Comparison of ENCODE assay signal across 9 cellular contexts in genomic region chr21:44353200-44353970, GRCh38. TPM values are rescaled to one million over a fixed set of nuclear protein-coding genes. Genes with fewer than 3 reads are reported as not detected.
DNase-seq lines count a peak whose midpoint lies in the region; ATAC-seq, FAIRE-seq and TF ChIP-seq lines count a peak whose summit lies in the region.
"Had no signal": no experiment of that assay in that cellular context is flagged by ENCODE, and none has a peak within 500 bp of the region (broad histone marks: within the 10 kb centered on the region; RNA-seq: fewer than 3 reads in every experiment).

Gene TRPM2 (plus strand): TSS chr21:44353621. CDS start chr21:44353701, 80 bp downstream.

- CTCF ChIA-PET in GM12878 (lab: Yijun Ruan, JAX): no interaction called here

- no peaks in the 10 kb centered on the region; the same call in 2 of the 3 replicates for H3K9me3 ChIP-seq in GM12878 (replicated peaks; ENCODE audit: control insufficient read depth, insufficient read depth, low read length)
- H3K9me3 ChIP-seq: uterus had no signal

- H3K4me1 ChIP-seq in GM12878 (ENCODE audit: control insufficient read depth, insufficient read depth, low read length): peaks cover 22% of the 10 kb centered on the region
- H3K4me1 ChIP-seq: uterus had no signal

- peak within 1 kb of the TSS; percentile 46 for H3K9ac ChIP-seq in GM12878 (ENCODE audit: control insufficient read depth, insufficient read depth, low read length)

- peak within 1 kb of the TSS; percentile 49 for H3K4me2 ChIP-seq in GM12878 (ENCODE audit: control insufficient read depth, insufficient read depth)

- no peaks in the 10 kb centered on the region for H3K9me3 Mint-ChIP-seq in natural killer cell treated with Interleukin-12 subunit alpha and Interleukin-12 subunit beta and Interleukin-15 and Interleukin-18, amount 100 ng/mL, for 72 hours
- no peaks in the 10 kb centered on the region for H3K9me3 Mint-ChIP-seq in chondrocyte (ENCODE audit: low read depth)

- peaks cover 38 to 50% of the 10 kb centered on the region in 2 donors for H3K4me1 Mint-ChIP-seq in natural killer cell treated with Interleukin-12 subunit alpha and Interleukin-12 subunit beta and Interleukin-15 and Interleukin-18, amount 100 ng/mL, for 72 hours (ENCODE audit: low read depth in 2 of 2)
- H3K4me1 Mint-ChIP-seq in chondrocyte (ENCODE audit: low read depth): no peaks in the 10 kb centered on the region

- TF ChIP-seq EP300 in GM12878 (IDR thresholded peaks at IDR 0.05; ENCODE audit: borderline replicate concordance in 1 of 2, control insufficient read depth in 1 of 2, low read depth in 2 of 2, low read length in 2 of 2): no peak

- H3K79me2 ChIP-seq in GM12878 (ENCODE audit: control insufficient read depth, insufficient read depth, low read length): peaks cover 15% of the 10 kb centered on the region

- no peaks in the 10 kb centered on the region for H4K20me1 ChIP-seq in GM12878 (ENCODE audit: control insufficient read depth, insufficient read depth)

- H3K36me3 ChIP-seq in GM12878 (ENCODE audit: control insufficient read depth in 2 of 2, insufficient read depth in 2 of 2, low read length in 1 of 2): peaks cover 0 to 5% of the 10 kb centered on the region in 2 experiments; a peak in 1 of 4 replicates
- H3K36me3 ChIP-seq: uterus had no signal

- H3K27ac Mint-ChIP-seq in natural killer cell treated with Interleukin-12 subunit alpha and Interleukin-12 subunit beta and Interleukin-15 and Interleukin-18, amount 100 ng/mL, for 72 hours: peak within 1 kb of the TSS; percentile 87 to 91
- H3K27ac Mint-ChIP-seq in chondrocyte (ENCODE audit: unreplicated experiment): no peak within 1 kb of the TSS

- peak; percentile 96 for FAIRE-seq in GM12878 (lab: Jason Lieb, UNC)

- H3K27ac ChIP-seq in GM12878 (ENCODE audit: control insufficient read depth, insufficient read depth): peak within 1 kb of the TSS; percentile 68

- TF ChIP-seq POLR2A in GM19099 (IDR thresholded peaks at IDR 0.05; ENCODE audit: extremely low read depth, insufficient read length, low read depth) (peak; percentile 68), GM12878 (IDR thresholded peaks at IDR 0.05; ENCODE audit: low read depth, low read length) (0 out of 2 replicates have a peak, but pooled peaks have one; percentile 45)

- no TSS peak for BruUV-seq in GM12878 (replicated peaks; lab: Mats Ljungman, UMichigan)

- DNase-seq in NCI-H2107 treated with DMSO at 0.1 percent for 48 hours (lab: John Stamatoyannopoulos, UW; ENCODE audit: unreplicated experiment) (peak; percentile 51), GM12878 (ENCODE audit: low read depth, low spot score) (no peak), chondrocyte (ENCODE audit: low spot score) (no peak)
- no peak for DNase-seq in natural killer cell treated with Interleukin-12 subunit alpha and Interleukin-12 subunit beta and Interleukin-15 and Interleukin-18, amount 100 ng/mL, for 72 hours (ENCODE audit: low spot score)
- DNase-seq in stimulated activated CD4-positive, alpha-beta T cell treated with anti-CD3 and anti-CD28 coated beads, Interleukin-4, amount 100 ng/mL, for 4 hours: no peak
- no peak for DNase-seq in activated CD4-positive, CD25-positive, alpha-beta regulatory T cell treated with anti-CD3 and anti-CD28 coated beads, Interleukin-2, amount 50 U/mL, for 72 hours

- TF ChIP-seq RAD21 in GM12878 (IDR thresholded peaks at IDR 0.05; ENCODE audit: insufficient read depth, low read depth, low read length): no peak

- 31% methylated on average over 21 of the region's 21 CpGs for WGBS in GM12878 (ENCODE audit: insufficient coverage, insufficient replicate concordance, low lambda C conversion rate, missing lambda C conversion rate)

- in situ Hi-C loops in GM12878 (cut with MboI): loop anchor here (5.0 kb wide), 1 partner anchor 74 kb away; no protein-coding TSS in a partner anchor

- 0 out of 2 replicates have a peak within 1 kb of the TSS, but pooled peaks have one; percentile 23 for H2AFZ ChIP-seq in GM12878 (ENCODE audit: control insufficient read depth, low read depth, low read length)

- H3K27me3 Mint-ChIP-seq in natural killer cell treated with Interleukin-12 subunit alpha and Interleukin-12 subunit beta and Interleukin-15 and Interleukin-18, amount 100 ng/mL, for 72 hours: peaks cover 0 to 2% of the 10 kb centered on the region in 2 donors
- peaks cover 21% of the 10 kb centered on the region for H3K27me3 Mint-ChIP-seq in chondrocyte (ENCODE audit: low read depth)

- H3K4me3 ChIP-seq in GM12878: peak within 1 kb of the TSS; percentile 65; the same call in 1 of the 2 replicates
- H3K4me3 ChIP-seq: uterus had no signal

- SMC1A ChIA-PET in GM12878 (lab: Charles Lee; ENCODE audit: uncharacterized antibody, unreplicated experiment): no interaction called here

- intact Hi-C loops in GM12878 (cut with micrococcal nuclease; ENCODE audit: unreplicated experiment): no loop called here

- TF ChIP-seq CTCF in GM12878 (IDR thresholded peaks at IDR 0.05 in 2 of 3, conservative IDR thresholded peaks at IDR 0.05 in 1 of 3; ENCODE audit: control insufficient read depth in 2 of 3, extremely low read depth in 1 of 3, insufficient read depth in 1 of 3, low read depth in 3 of 3, low read length in 3 of 3) (no peak), chondrocyte (IDR thresholded peaks at IDR 0.05) (no peak)

- ATAC-seq in GM12878 (peak; percentile 62), GM19397 (IDR thresholded peaks at IDR 0.05; ENCODE audit: unreplicated experiment) (no peak)
- peak; percentile 77 to 78 for ATAC-seq in natural killer cell treated with Interleukin-12 subunit alpha and Interleukin-12 subunit beta and Interleukin-15 and Interleukin-18, amount 100 ng/mL, for 72 hours

- RAD21 ChIA-PET in GM12878 (lab: Charles Lee; ENCODE audit: unreplicated experiment): no interaction called here

- POLR2A ChIA-PET in GM12878 (lab: Charles Lee): no interaction called here

- H3K36me3 Mint-ChIP-seq in natural killer cell treated with Interleukin-12 subunit alpha and Interleukin-12 subunit beta and Interleukin-15 and Interleukin-18, amount 100 ng/mL, for 72 hours: peaks cover 4% of the 10 kb centered on the region
- no peaks in the 10 kb centered on the region for H3K36me3 Mint-ChIP-seq in chondrocyte (ENCODE audit: low read depth)

- H3K27me3 ChIP-seq in GM12878 (replicated peaks in 1 of 2; ENCODE audit: control insufficient read depth in 2 of 2, insufficient read depth in 2 of 2, low read length in 1 of 2): no peaks in the 10 kb centered on the region

- peak within 1 kb of the TSS; percentile 87 for H3K4me3 Mint-ChIP-seq in natural killer cell treated with Interleukin-12 subunit alpha and Interleukin-12 subunit beta and Interleukin-15 and Interleukin-18, amount 100 ng/mL, for 72 hours
- H3K4me3 Mint-ChIP-seq in chondrocyte (ENCODE audit: unreplicated experiment): no peak within 1 kb of the TSS

TF ChIP-seq in GM12878, 131 proteins besides CTCF, POLR2A, EP300 and RAD21 (continues in another document):
- no peak for TF ChIP-seq TARDBP (IDR thresholded peaks at IDR 0.05; ENCODE audit: borderline replicate concordance)
- TF ChIP-seq NFXL1 (IDR thresholded peaks at IDR 0.05; ENCODE audit: borderline replicate concordance): no peak
- peak; percentile 63; the same call in 1 of the 2 replicates for TF ChIP-seq TCF3 (IDR thresholded peaks at IDR 0.05; ENCODE audit: borderline replicate concordance, insufficient read depth, low read depth, low read length)
- TF ChIP-seq JUNB (IDR thresholded peaks at IDR 0.05): no peak
- TF ChIP-seq SMAD1 (IDR thresholded peaks at IDR 0.05; ENCODE audit: low read depth, partially characterized antibody): no peak
- TF ChIP-seq TCF12 (IDR thresholded peaks at IDR 0.05; ENCODE audit: low read depth, low read length): peak; percentile 76
- 0 out of 2 replicates have a peak, but pooled peaks have one; percentile 29 for TF ChIP-seq RUNX3 (IDR thresholded peaks at IDR 0.05; ENCODE audit: low read length)
- no peak for TF ChIP-seq IKZF2 (IDR thresholded peaks at IDR 0.05)

RNA-seq across cellular contexts. Expression of gene TRPM2, which starts in this region (rescaled TPM):
- total RNA-seq in GM12878 (2013; cell fraction: nucleolus; rRNA removed): 0.42 and 0.61 TPM in 2 replicates
- total RNA-seq in GM12878 (2014; rRNA removed) (2.6 and 2.7 TPM in 2 replicates), GM12878 (2014; rRNA removed; fragmentation: Illumina TruSeq; extraction: Trizol) (3.5 and 4.4 TPM in 2 replicates), GM12878 (2021) (9.1 and 9.9 TPM in 2 replicates), chondrocyte (0.21 to 0.32 TPM in 2 of 3 replicates, not detected in the other)
- polyA plus RNA-seq in GM12878 (2011; ENCODE audit: low read depth): 4.9 TPM
- polyA plus RNA-seq in GM12878 (2011; rRNA removed) (0.03 and 0.17 TPM in 2 replicates), GM12878 (2014; fragmentation: Illumina TruSeq; extraction: Trizol) (0.86 and 2.4 TPM in 2 replicates), GM12878 (2014; fragmentation: Nextera tagmentation; extraction: Ambion mirVana) (under 1 TPM; 0.34 to 0.82 TPM), GM12878 (2014; rRNA removed) (4.1 and 4.8 TPM in 2 replicates), GM12878 (2016; fragmentation: Nextera tagmentation; extraction: Ambion mirVana) (1 to 10 TPM; 2.5 to 3.7 TPM)
- polyA plus RNA-seq in GM12878 (2011; cell fraction: cytosol; rRNA removed): 0.03 TPM in 1 of 2 replicates, not detected in the other
- 0.22 and 0.30 TPM in 2 replicates for polyA plus RNA-seq in GM12878 (2011; cell fraction: nucleus; rRNA removed)
- 5.5 and 6.1 TPM in 2 replicates for polyA plus RNA-seq in GM12878 (2012)
- polyA minus RNA-seq in GM12878 (2011; rRNA and poly(A)+ RNA removed): 0.05 TPM in 1 of 2 replicates, not detected in the other
- polyA minus RNA-seq in GM12878 (2011; cell fraction: cytosol; rRNA and poly(A)+ RNA removed): 4.4 TPM in 1 of 2 replicates, not detected in the other
- polyA minus RNA-seq in GM12878 (2011; cell fraction: nucleus; rRNA and poly(A)+ RNA removed): under 0.01 and 0.38 TPM in 2 replicates
- total RNA-seq in natural killer cell treated with Interleukin-12 subunit alpha and Interleukin-12 subunit beta and Interleukin-15 and Interleukin-18, amount 100 ng/mL, for 72 hours: 10 to 100 TPM; 14.7 to 15.8 TPM
